8 cellular contexts compared by ENCODE assay signal in genomic region chr1:197868751-197869501, GRCh38. TPM values are rescaled to one million over a fixed set of nuclear protein-coding genes. Genes with fewer than 3 reads are reported as not detected.
A peak's percentile ranks its signal among the peaks of the same experiment; 100 is the strongest.
DNase-seq lines count a peak whose midpoint lies in the region; ATAC-seq and TF ChIP-seq lines count a peak whose summit lies in the region.

No MANE protein-coding gene starts in this region.

- no peaks in the 10 kb centered on the region for H3K9me3 Mint-ChIP-seq in activated CD4-positive, alpha-beta T cell treated with anti-CD3 and anti-CD28 coated beads, Interleukin-2, amount 10 ng/mL, durations not matched to agents 7 days and 5 days

- no peaks in the 10 kb centered on the region for H3K36me3 Mint-ChIP-seq in activated CD4-positive, alpha-beta T cell treated with anti-CD3 and anti-CD28 coated beads, Interleukin-2, amount 10 ng/mL, durations not matched to agents 7 days and 5 days (ENCODE audit: low read depth)

- DNase-seq in Ammon's horn (ENCODE audit: low spot score) (peak; percentile 25), GM13976 (ENCODE audit: low spot score) (peak; percentile 42), NCI-H2107 treated with DMSO at 0.1 percent for 48 hours (lab: John Stamatoyannopoulos, UW; ENCODE audit: unreplicated experiment) (peak; percentile 81), fibroblast of peridontal ligament (ENCODE audit: extremely low read depth) (peak; percentile 79), non-pigmented ciliary epithelial cell (ENCODE audit: low read depth) (peak; percentile 26), superior temporal gyrus (ENCODE audit: extremely low spot score) (no peak)
- DNase-seq in activated CD4-positive, alpha-beta T cell treated with anti-CD3 and anti-CD28 coated beads, Interleukin-2, amount 10 ng/mL, durations not matched to agents 7 days and 5 days, result peak; percentile 56

- in situ Hi-C loops in GM13976 (cut with MboI; ENCODE audit: low sequenced_read_pairs, unreplicated experiment), result no loop called here

- peaks cover 2% of the 10 kb centered on the region for H3K4me1 Mint-ChIP-seq in activated CD4-positive, alpha-beta T cell treated with anti-CD3 and anti-CD28 coated beads, Interleukin-2, amount 10 ng/mL, durations not matched to agents 7 days and 5 days

- H3K4me3 Mint-ChIP-seq in activated CD4-positive, alpha-beta T cell treated with anti-CD3 and anti-CD28 coated beads, Interleukin-2, amount 10 ng/mL, durations not matched to agents 7 days and 5 days, result no peak overlapping the region

- H3K27me3 Mint-ChIP-seq in activated CD4-positive, alpha-beta T cell treated with anti-CD3 and anti-CD28 coated beads, Interleukin-2, amount 10 ng/mL, durations not matched to agents 7 days and 5 days, result peaks cover 14% of the 10 kb centered on the region

- POLR2A ChIA-PET in activated CD4-positive, alpha-beta T cell treated with anti-CD3 and anti-CD28 coated beads, Interleukin-2, amount 10 ng/mL, durations not matched to agents 7 days and 5 days (lab: Charles Lee), result no interaction called here

- peak; percentile 99 for ATAC-seq in HG02885 (IDR thresholded peaks at IDR 0.05; ENCODE audit: poor library complexity, unreplicated experiment)

- CTCF ChIA-PET in activated CD4-positive, alpha-beta T cell treated with anti-CD3 and anti-CD28 coated beads, Interleukin-2, amount 10 ng/mL, durations not matched to agents 7 days and 5 days (lab: Charles Lee), result interaction anchor here (0.7 to 1.6 kb wide), 6 partner anchors 9 to 343 kb away, joined by 3 to 10 read pairs (median 4); no protein-coding TSS in a partner anchor

- H3K27ac Mint-ChIP-seq in activated CD4-positive, alpha-beta T cell treated with anti-CD3 and anti-CD28 coated beads, Interleukin-2, amount 10 ng/mL, durations not matched to agents 7 days and 5 days, result no peak overlapping the region

- peak; percentile 47 for TF ChIP-seq CTCF in GM13976 (IDR thresholded peaks at IDR 0.05; ENCODE audit: borderline replicate concordance, control extremely low read depth, extremely low read depth, insufficient read depth, missing control alignments)

RNA-seq across cellular contexts. Expression of gene C1orf53, which starts 33.5 kb away (rescaled TPM):
- 1 to 10 TPM; 1.2 to 2.0 TPM for total RNA-seq in activated CD4-positive, alpha-beta T cell treated with anti-CD3 and anti-CD28 coated beads, Interleukin-2, amount 10 ng/mL, durations not matched to agents 7 days and 5 days

RNA-seq across cellular contexts. Expression of gene LHX9, which starts 48.2 kb away (rescaled TPM):
- not detected for total RNA-seq in activated CD4-positive, alpha-beta T cell treated with anti-CD3 and anti-CD28 coated beads, Interleukin-2, amount 10 ng/mL, durations not matched to agents 7 days and 5 days
